1 cellular context compared by ENCODE assay signal in the genomic region with DNA sequence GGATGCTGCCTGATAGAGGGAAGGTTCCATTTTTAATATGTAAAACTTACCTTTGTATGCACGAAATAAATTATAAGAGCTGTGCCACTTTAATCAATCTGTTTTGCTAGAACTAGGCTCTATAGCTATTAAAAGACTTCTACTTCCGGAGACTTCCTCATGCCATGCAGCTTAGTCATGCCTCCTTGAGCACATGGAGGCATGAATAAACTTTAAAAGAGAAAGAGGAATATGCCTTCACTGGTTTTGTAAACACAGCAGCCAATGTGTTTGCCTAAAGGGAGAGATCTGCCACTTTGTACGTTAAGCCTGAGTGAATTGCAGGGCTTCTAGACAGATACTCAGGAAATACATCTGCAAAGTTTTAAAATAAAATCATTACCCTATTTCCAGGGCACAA.
TF ChIP-seq lines count a peak whose summit lies in the region.

No MANE protein-coding gene starts in this region.

TF ChIP-seq in GM23338, 12 proteins besides CTCF, POLR2A, EP300 and RAD21 (continued from another document):
- TF ChIP-seq, protein P1, sequence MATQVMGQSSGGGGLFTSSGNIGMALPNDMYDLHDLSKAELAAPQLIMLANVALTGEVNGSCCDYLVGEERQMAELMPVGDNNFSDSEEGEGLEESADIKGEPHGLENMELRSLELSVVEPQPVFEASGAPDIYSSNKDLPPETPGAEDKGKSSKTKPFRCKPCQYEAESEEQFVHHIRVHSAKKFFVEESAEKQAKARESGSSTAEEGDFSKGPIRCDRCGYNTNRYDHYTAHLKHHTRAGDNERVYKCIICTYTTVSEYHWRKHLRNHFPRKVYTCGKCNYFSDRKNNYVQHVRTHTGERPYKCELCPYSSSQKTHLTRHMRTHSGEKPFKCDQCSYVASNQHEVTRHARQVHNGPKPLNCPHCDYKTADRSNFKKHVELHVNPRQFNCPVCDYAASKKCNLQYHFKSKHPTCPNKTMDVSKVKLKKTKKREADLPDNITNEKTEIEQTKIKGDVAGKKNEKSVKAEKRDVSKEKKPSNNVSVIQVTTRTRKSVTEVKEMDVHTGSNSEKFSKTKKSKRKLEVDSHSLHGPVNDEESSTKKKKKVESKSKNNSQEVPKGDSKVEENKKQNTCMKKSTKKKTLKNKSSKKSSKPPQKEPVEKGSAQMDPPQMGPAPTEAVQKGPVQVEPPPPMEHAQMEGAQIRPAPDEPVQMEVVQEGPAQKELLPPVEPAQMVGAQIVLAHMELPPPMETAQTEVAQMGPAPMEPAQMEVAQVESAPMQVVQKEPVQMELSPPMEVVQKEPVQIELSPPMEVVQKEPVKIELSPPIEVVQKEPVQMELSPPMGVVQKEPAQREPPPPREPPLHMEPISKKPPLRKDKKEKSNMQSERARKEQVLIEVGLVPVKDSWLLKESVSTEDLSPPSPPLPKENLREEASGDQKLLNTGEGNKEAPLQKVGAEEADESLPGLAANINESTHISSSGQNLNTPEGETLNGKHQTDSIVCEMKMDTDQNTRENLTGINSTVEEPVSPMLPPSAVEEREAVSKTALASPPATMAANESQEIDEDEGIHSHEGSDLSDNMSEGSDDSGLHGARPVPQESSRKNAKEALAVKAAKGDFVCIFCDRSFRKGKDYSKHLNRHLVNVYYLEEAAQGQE (IDR thresholded peaks at IDR 0.05; ENCODE audit: unreplicated experiment) = no peak
- TF ChIP-seq, protein P2, sequence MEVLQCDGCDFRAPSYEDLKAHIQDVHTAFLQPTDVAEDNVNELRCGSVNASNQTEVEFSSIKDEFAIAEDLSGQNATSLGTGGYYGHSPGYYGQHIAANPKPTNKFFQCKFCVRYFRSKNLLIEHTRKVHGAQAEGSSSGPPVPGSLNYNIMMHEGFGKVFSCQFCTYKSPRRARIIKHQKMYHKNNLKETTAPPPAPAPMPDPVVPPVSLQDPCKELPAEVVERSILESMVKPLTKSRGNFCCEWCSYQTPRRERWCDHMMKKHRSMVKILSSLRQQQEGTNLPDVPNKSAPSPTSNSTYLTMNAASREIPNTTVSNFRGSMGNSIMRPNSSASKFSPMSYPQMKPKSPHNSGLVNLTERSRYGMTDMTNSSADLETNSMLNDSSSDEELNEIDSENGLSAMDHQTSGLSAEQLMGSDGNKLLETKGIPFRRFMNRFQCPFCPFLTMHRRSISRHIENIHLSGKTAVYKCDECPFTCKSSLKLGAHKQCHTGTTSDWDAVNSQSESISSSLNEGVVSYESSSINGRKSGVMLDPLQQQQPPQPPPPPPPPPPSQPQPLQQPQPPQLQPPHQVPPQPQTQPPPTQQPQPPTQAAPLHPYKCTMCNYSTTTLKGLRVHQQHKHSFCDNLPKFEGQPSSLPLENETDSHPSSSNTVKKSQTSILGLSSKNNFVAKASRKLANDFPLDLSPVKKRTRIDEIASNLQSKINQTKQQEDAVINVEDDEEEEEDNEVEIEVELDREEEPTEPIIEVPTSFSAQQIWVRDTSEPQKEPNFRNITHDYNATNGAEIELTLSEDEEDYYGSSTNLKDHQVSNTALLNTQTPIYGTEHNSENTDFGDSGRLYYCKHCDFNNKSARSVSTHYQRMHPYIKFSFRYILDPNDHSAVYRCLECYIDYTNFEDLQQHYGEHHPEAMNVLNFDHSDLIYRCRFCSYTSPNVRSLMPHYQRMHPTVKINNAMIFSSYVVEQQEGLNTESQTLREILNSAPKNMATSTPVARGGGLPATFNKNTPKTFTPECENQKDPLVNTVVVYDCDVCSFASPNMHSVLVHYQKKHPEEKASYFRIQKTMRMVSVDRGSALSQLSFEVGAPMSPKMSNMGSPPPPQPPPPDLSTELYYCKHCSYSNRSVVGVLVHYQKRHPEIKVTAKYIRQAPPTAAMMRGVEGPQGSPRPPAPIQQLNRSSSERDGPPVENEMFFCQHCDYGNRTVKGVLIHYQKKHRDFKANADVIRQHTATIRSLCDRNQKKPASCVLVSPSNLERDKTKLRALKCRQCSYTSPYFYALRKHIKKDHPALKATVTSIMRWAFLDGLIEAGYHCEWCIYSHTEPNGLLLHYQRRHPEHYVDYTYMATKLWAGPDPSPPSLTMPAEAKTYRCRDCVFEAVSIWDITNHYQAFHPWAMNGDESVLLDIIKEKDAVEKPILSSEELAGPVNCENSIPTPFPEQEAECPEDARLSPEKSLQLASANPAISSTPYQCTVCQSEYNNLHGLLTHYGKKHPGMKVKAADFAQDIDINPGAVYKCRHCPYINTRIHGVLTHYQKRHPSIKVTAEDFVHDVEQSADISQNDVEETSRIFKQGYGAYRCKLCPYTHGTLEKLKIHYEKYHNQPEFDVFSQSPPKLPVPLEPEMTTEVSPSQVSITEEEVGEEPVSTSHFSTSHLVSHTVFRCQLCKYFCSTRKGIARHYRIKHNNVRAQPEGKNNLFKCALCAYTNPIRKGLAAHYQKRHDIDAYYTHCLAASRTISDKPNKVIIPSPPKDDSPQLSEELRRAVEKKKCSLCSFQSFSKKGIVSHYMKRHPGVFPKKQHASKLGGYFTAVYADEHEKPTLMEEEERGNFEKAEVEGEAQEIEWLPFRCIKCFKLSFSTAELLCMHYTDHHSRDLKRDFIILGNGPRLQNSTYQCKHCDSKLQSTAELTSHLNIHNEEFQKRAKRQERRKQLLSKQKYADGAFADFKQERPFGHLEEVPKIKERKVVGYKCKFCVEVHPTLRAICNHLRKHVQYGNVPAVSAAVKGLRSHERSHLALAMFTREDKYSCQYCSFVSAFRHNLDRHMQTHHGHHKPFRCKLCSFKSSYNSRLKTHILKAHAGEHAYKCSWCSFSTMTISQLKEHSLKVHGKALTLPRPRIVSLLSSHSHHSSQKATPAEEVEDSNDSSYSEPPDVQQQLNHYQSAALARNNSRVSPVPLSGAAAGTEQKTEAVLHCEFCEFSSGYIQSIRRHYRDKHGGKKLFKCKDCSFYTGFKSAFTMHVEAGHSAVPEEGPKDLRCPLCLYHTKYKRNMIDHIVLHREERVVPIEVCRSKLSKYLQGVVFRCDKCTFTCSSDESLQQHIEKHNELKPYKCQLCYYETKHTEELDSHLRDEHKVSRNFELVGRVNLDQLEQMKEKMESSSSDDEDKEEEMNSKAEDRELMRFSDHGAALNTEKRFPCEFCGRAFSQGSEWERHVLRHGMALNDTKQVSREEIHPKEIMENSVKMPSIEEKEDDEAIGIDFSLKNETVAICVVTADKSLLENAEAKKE (CRISPR knock-in tag; IDR thresholded peaks at IDR 0.05) = no peak
TF ChIP-seq in GM23338: peak in this region for 0.
